In the genomic region with DNA sequence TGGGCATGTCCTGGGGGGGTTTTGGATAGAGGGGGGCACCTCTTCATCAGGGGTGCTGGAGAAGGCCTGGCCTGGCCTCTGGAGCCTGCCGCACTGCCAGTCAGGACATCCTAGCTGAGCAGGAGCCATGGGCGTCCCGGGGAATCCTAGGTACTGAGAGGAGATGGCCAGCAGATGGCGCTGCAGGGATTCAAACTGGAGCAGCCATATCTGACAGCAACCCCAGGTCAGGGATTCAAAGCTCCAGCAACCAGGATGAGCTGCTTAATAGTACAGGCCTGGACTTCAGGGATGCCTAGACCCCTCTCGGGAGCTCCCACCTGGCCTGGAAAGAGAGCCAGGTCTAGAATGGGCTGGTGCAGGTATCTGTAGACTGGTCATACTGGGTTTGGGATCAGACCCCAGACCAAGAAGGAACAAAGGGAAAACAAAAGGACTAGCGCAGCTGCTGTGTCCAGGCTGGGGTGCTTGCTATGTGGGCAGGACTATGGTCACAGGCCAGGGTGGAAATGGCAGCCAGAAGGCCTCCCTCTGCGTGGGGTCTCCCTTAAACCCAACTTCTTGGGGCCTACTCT, we compare ENCODE assay signal across 8 cellular contexts.
DNase-seq lines count a peak whose midpoint lies in the region; ATAC-seq and TF ChIP-seq lines count a peak whose summit lies in the region.

No MANE protein-coding gene starts in this region.

- no peaks in the 10 kb centered on the region for H3K79me2 ChIP-seq in SU-DHL-6 (ENCODE audit: insufficient read depth, low read length)

- H3K27ac ChIP-seq in SU-DHL-6 (ENCODE audit: low read depth, low read length), result no peak overlapping the region
- no peak overlapping the region for H3K27ac ChIP-seq in heart left ventricle

- no peak overlapping the region for H3K4me2 ChIP-seq in SU-DHL-6 (ENCODE audit: low read depth, low read length, poor library complexity, severe bottlenecking)

- no peaks in the 10 kb centered on the region for H3K27me3 Mint-ChIP-seq in activated T-cell treated with anti-CD3 and anti-CD28 coated beads, Interleukin-2, amount 50 U/mL, for 4 hours (ENCODE audit: low read depth)

- no peak overlapping the region for H2AFZ ChIP-seq in SU-DHL-6 (ENCODE audit: low read depth, low read length, severe bottlenecking)

- intact Hi-C loops in heart left ventricle (cut with DNase I), result loop anchor here in 6 of 10 donors (2.0 to 10.0 kb wide), 3 partner anchors 1147 to 1149 kb away; no protein-coding TSS in a partner anchor

- 30 to 40% (median 31%) methylated on average over 5 to 7 of the region's 7 CpGs for WGBS in heart left ventricle, 4 donors

- TF ChIP-seq POLR2A in heart left ventricle (IDR thresholded peaks at IDR 0.05), result no peak

- no peaks in the 10 kb centered on the region for H3K9me2 ChIP-seq in SU-DHL-6 (replicated peaks; ENCODE audit: insufficient read depth, low read length)

- TF ChIP-seq CTCF in SU-DHL-6 (IDR thresholded peaks at IDR 0.05; ENCODE audit: insufficient read depth, low read length, poor library complexity, severe bottlenecking) (peak; percentile 58), heart left ventricle (IDR thresholded peaks at IDR 0.05) (peak; percentile 44 to 74 (median 56))

- H3K4me1 Mint-ChIP-seq in activated T-cell treated with anti-CD3 and anti-CD28 coated beads, Interleukin-2, amount 50 U/mL, for 4 hours (ENCODE audit: low read depth), result no peaks in the 10 kb centered on the region

- no peak overlapping the region for H3K9ac ChIP-seq in SU-DHL-6 (ENCODE audit: low read length)

- H3K4me3 ChIP-seq in SU-DHL-6 (ENCODE audit: insufficient read depth, low read length, poor library complexity, severe bottlenecking) (no peak overlapping the region), heart left ventricle (no peak overlapping the region)

- DNase-seq in activated T-cell treated with anti-CD3 and anti-CD28 coated beads for 24 hours (ENCODE audit: low read depth), result peak; percentile 0
- no peak for DNase-seq in activated T-cell treated with anti-CD3 and anti-CD28 coated beads, Interleukin-2, amount 50 U/mL, for 4 hours
- DNase-seq in MV-4-11 (lab: John Stamatoyannopoulos, UW), result peak; percentile 10
- peak; percentile 31 to 81 (median 65) for DNase-seq in heart left ventricle
- DNase-seq in putamen (ENCODE audit: low spot score), result peak; percentile 53

- H4K20me1 ChIP-seq in SU-DHL-6 (ENCODE audit: low read depth, low read length), result no peaks in the 10 kb centered on the region

- H3K27me3 ChIP-seq in SU-DHL-6 (ENCODE audit: low read length) (no peaks in the 10 kb centered on the region), heart left ventricle (peaks cover 0 to 5% (median 0%) of the 10 kb centered on the region in 9 donors)

- no peaks in the 10 kb centered on the region for H3F3A ChIP-seq in SU-DHL-6 (ENCODE audit: insufficient read depth)

- peaks cover 14% of the 10 kb centered on the region for H3K9me3 Mint-ChIP-seq in activated T-cell treated with anti-CD3 and anti-CD28 coated beads, Interleukin-2, amount 50 U/mL, for 4 hours

- ATAC-seq in activated T-cell treated with anti-CD3 and anti-CD28 coated beads, Interleukin-2, amount 50 U/mL, for 4 hours, result no peak
- peak in 3 of 4 donors; percentile 72 to 79 (median 72) for ATAC-seq in heart left ventricle
- ATAC-seq in GM19328 (IDR thresholded peaks at IDR 0.05; ENCODE audit: unreplicated experiment), result no peak
- ATAC-seq in GM18861 (IDR thresholded peaks at IDR 0.05; ENCODE audit: unreplicated experiment), result no peak

- H3K9me3 ChIP-seq in SU-DHL-6 (ENCODE audit: insufficient read depth, low read length) (no peaks in the 10 kb centered on the region), heart left ventricle (peaks cover 0 to 9% (median 0%) of the 10 kb centered on the region in 12 donors)

- H3K36me3 ChIP-seq in SU-DHL-6 (ENCODE audit: low read length), result no peaks in the 10 kb centered on the region
- no peaks in the 10 kb centered on the region for H3K36me3 ChIP-seq in heart left ventricle

- no peaks in the 10 kb centered on the region for H3K36me3 Mint-ChIP-seq in activated T-cell treated with anti-CD3 and anti-CD28 coated beads, Interleukin-2, amount 50 U/mL, for 4 hours (ENCODE audit: insufficient read depth)

- no peak overlapping the region for H3K4me3 Mint-ChIP-seq in activated T-cell treated with anti-CD3 and anti-CD28 coated beads, Interleukin-2, amount 50 U/mL, for 4 hours

- H3K4me1 ChIP-seq in heart left ventricle, result no peaks in the 10 kb centered on the region

Comparison
In these comparisons a context has a peak if more than half of its experiments do, and no peak if none do; other contexts are left out.
1. ATAC-seq: peak in heart left ventricle (3 of 4); none in activated T-cell treated with anti-CD3 and anti-CD28 coated beads, Interleukin-2, amount 50 U/mL, for 4 hours (0 of 2), GM19328 (single experiment) and GM18861 (single experiment).